Comparison of ENCODE assay signal across 8 cellular contexts in genomic region chr10:97736403-97736901, GRCh38. TPM values are rescaled to one million over a fixed set of nuclear protein-coding genes. Genes with fewer than 3 reads are reported as not detected.
A peak's percentile ranks its signal among the peaks of the same experiment; 100 is the strongest.
DNase-seq lines count a peak whose midpoint lies in the region; ATAC-seq and TF ChIP-seq lines count a peak whose summit lies in the region.

No MANE protein-coding gene starts in this region.

- H3K9me3 Mint-ChIP-seq in chondrocyte (ENCODE audit: low read depth) (no peaks in the 10 kb centered on the region), neural crest cell (peaks cover 13% of the 10 kb centered on the region)

- H3K36me3 Mint-ChIP-seq in chondrocyte (ENCODE audit: low read depth) (peaks cover 9% of the 10 kb centered on the region), neural crest cell (ENCODE audit: low read depth) (peaks cover 5% of the 10 kb centered on the region)

- DNase-seq in AG09309 (ENCODE audit: low read depth) (no peak), chondrocyte (ENCODE audit: low spot score) (no peak), neural crest cell (ENCODE audit: low read depth, low spot score) (no peak), NCI-H69 (lab: John Stamatoyannopoulos, UW) (no peak), NCI-H1092 (lab: John Stamatoyannopoulos, UW) (no peak), NCI-H2171 (lab: John Stamatoyannopoulos, UW) (no peak)
- no peak for DNase-seq in Jurkat, Clone E6-1 (ENCODE audit: low read depth, low spot score)

- H3K27ac Mint-ChIP-seq in chondrocyte (ENCODE audit: unreplicated experiment) (peak overlapping the region; percentile 98), neural crest cell (ENCODE audit: unreplicated experiment) (peak overlapping the region; percentile 12)

- TF ChIP-seq CTCF in AG09309 (IDR thresholded peaks at IDR 0.05; ENCODE audit: control insufficient read depth, insufficient read depth, low read depth, low read length, missing control alignments) (no peak), chondrocyte (IDR thresholded peaks at IDR 0.05) (no peak), neural crest cell (conservative IDR thresholded peaks at IDR 0.05) (no peak)

- ATAC-seq in GM21515 (IDR thresholded peaks at IDR 0.05; ENCODE audit: unreplicated experiment): peak; percentile 29

- H3K4me1 Mint-ChIP-seq in chondrocyte (ENCODE audit: low read depth) (peaks cover 35% of the 10 kb centered on the region), neural crest cell (peaks cover 31% of the 10 kb centered on the region)

- H3K4me3 Mint-ChIP-seq in chondrocyte (ENCODE audit: unreplicated experiment) (peak overlapping the region; percentile 92), neural crest cell (peak overlapping the region; percentile 93)

- H3K4me3 ChIP-seq in AG09309 (ENCODE audit: control insufficient read depth, low read depth, low read length): peak overlapping the region; percentile 95
- H3K4me3 ChIP-seq in Jurkat, Clone E6-1 (ENCODE audit: low read length): peak overlapping the region; percentile 92

- no peaks in the 10 kb centered on the region for H3K27me3 Mint-ChIP-seq in chondrocyte (ENCODE audit: low read depth)
- H3K27me3 Mint-ChIP-seq in neural crest cell (ENCODE audit: low read depth): peaks cover 7% of the 10 kb centered on the region

RNA-seq across cellular contexts. Expression of gene ZFYVE27, which starts 0.5 kb away (rescaled TPM):
- 21.7 TPM for polyA plus RNA-seq in Jurkat, Clone E6-1 (2012; ENCODE audit: insufficient read depth, insufficient read length)
- total RNA-seq in chondrocyte (16.9 to 18.1 TPM (median 17.1 TPM) in 3 replicates), neural crest cell (24.6 and 26.9 TPM in 2 replicates)

RNA-seq across cellular contexts. Expression of gene MARVELD1, which starts 22.9 kb away (rescaled TPM):
- polyA plus RNA-seq in Jurkat, Clone E6-1 (2012; ENCODE audit: insufficient read depth, insufficient read length): 15.1 TPM
- total RNA-seq in chondrocyte (133 to 150 TPM (median 143 TPM) in 3 replicates), neural crest cell (52.3 and 52.8 TPM in 2 replicates)

RNA-seq across cellular contexts. Expression of gene SFRP5, which starts 35.3 kb away (rescaled TPM):
- 2.2 TPM for polyA plus RNA-seq in Jurkat, Clone E6-1 (2012; ENCODE audit: insufficient read depth, insufficient read length)
- 0.31 to 0.80 TPM (median 0.35 TPM) in 3 replicates for total RNA-seq in chondrocyte
- not detected in 2 replicates for total RNA-seq in neural crest cell

RNA-seq across cellular contexts. Expression of gene AVPI1, which starts 49.4 kb away (rescaled TPM):
- polyA plus RNA-seq in Jurkat, Clone E6-1 (2012; ENCODE audit: insufficient read depth, insufficient read length): 5.4 TPM
- total RNA-seq in chondrocyte: 5.1 to 7.7 TPM (median 6.5 TPM) in 3 replicates
- total RNA-seq in neural crest cell: 2.4 and 3.3 TPM in 2 replicates
